ENCODE assay signal across 8 cellular contexts in genomic region chr6:70310063-70310694, GRCh38. TPM values are rescaled to one million over a fixed set of nuclear protein-coding genes. Genes with fewer than 3 reads are reported as not detected.
A peak's percentile ranks its signal among the peaks of the same experiment; 100 is the strongest.
DNase-seq lines count a peak whose midpoint lies in the region; ATAC-seq, FAIRE-seq and TF ChIP-seq lines count a peak whose summit lies in the region.

No MANE protein-coding gene starts in this region.

- H4K20me1 ChIP-seq in HepG2 (ENCODE audit: insufficient read depth, low read length): no peaks in the 10 kb centered on the region

- 16 to 21% (median 19%) methylated on average over 4 of the region's 4 CpGs for WGBS in heart left ventricle, 4 donors
- 17% methylated on average over 4 of the region's 4 CpGs for WGBS in body of pancreas, 2 donors
- 8% methylated on average over 4 of the region's 4 CpGs for WGBS in HepG2 (ENCODE audit: low lambda C conversion rate)

- H3K4me2 ChIP-seq in HepG2 (ENCODE audit: low read depth, low read length): no peak overlapping the region

- FAIRE-seq in HepG2 (lab: Jason Lieb, UNC): peak; percentile 8

- intact Hi-C loops in heart left ventricle (cut with DNase I) (loop anchor here in 9 of 10 donors (1.0 to 10.0 kb wide), 8 partner anchors 57 to 705 kb away; no protein-coding TSS in a partner anchor), cardiac septum (cut with DNase I) (no loop called here), body of pancreas (cut with DNase I) (loop anchor here (10.0 kb wide), 2 partner anchors 55 to 575 kb away; no protein-coding TSS in a partner anchor), HepG2 (cut with micrococcal nuclease; ENCODE audit: unreplicated experiment) (loop anchor here (1.0 to 5.0 kb wide), 5 partner anchors 59 to 703 kb away; no protein-coding TSS in a partner anchor)

- H3K27ac ChIP-seq in heart left ventricle (no peak overlapping the region), body of pancreas (no peak overlapping the region), HepG2 (ENCODE audit: extremely low read length, insufficient read depth, low read length) (no peak overlapping the region)

- no peaks in the 10 kb centered on the region for H3K36me3 ChIP-seq in heart left ventricle
- H3K36me3 ChIP-seq in body of pancreas (replicated peaks in 1 of 2; ENCODE audit: insufficient read depth in 1 of 2, low read depth in 2 of 2): no peaks in the 10 kb centered on the region
- H3K36me3 ChIP-seq in HepG2 (replicated peaks in 1 of 2; ENCODE audit: control insufficient read depth in 1 of 2, insufficient read depth in 2 of 2, low read length in 2 of 2): no peaks in the 10 kb centered on the region

- TF ChIP-seq CTCF in heart left ventricle (IDR thresholded peaks at IDR 0.05): peak; percentile 39 to 73 (median 58)
- peak; percentile 22 to 77 (median 63) for TF ChIP-seq CTCF in body of pancreas (IDR thresholded peaks at IDR 0.05)
- TF ChIP-seq CTCF in HepG2 (CRISPR knock-in tag; IDR thresholded peaks at IDR 0.05): peak; percentile 68

- no peaks in the 10 kb centered on the region for H3K9me3 ChIP-seq in heart left ventricle
- no peaks in the 10 kb centered on the region for H3K9me3 ChIP-seq in body of pancreas
- H3K9me3 ChIP-seq in HepG2 (ENCODE audit: low read length): no peaks in the 10 kb centered on the region

- POLR2A ChIA-PET in HepG2 (lab: Yijun Ruan, JAX): no interaction called here

- in situ Hi-C loops in HepG2 (cut with HindIII; ENCODE audit: extremely low pct_ligation_motif_present, low pct_unique_long_range_greater_than_20kb): no loop called here

- TF ChIP-seq EP300 in HepG2 (IDR thresholded peaks at IDR 0.05; ENCODE audit: low read depth in 2 of 2, low read length in 2 of 2): no peak
- no peak for TF ChIP-seq EP300 in HepG2 (CRISPR knock-in tag; IDR thresholded peaks at IDR 0.05; ENCODE audit: borderline replicate concordance)

- H3K27me3 ChIP-seq in heart left ventricle: peaks cover 0 to 9% (median 0%) of the 10 kb centered on the region in 9 donors
- no peaks in the 10 kb centered on the region for H3K27me3 ChIP-seq in body of pancreas
- no peaks in the 10 kb centered on the region for H3K27me3 ChIP-seq in HepG2 (ENCODE audit: control insufficient read depth in 1 of 2, insufficient read depth in 2 of 2, low read length in 2 of 2)

- H3K4me3 ChIP-seq in heart left ventricle (no peak overlapping the region), body of pancreas (no peak overlapping the region), HepG2 (replicated peaks in 1 of 3; ENCODE audit: insufficient read depth in 1 of 3, low read depth in 2 of 3, low read length in 3 of 3) (no peak overlapping the region)

- ATAC-seq in heart left ventricle (no peak), body of pancreas (no peak), HepG2 (no peak), GM21515 (IDR thresholded peaks at IDR 0.05; ENCODE audit: unreplicated experiment) (no peak)

- DNase-seq in heart left ventricle (no peak), cardiac septum (ENCODE audit: low spot score) (no peak), NCI-H1417 (lab: John Stamatoyannopoulos, UW) (peak in 2 of 3 experiments; percentile 54 to 72), body of pancreas (peak in 1 of 4 donors; percentile 27), HepG2 (ENCODE audit: low spot score) (peak; percentile 33), GM19240 (ENCODE audit: insufficient read length, low spot score) (no peak)
- DNase-seq in stimulated activated CD4-positive, alpha-beta T cell treated with anti-CD3 and anti-CD28 coated beads, Interleukin-1b, Interleukin-23, amount 100 ng/mL, for 48 hours: no peak

- H3K79me2 ChIP-seq in HepG2 (ENCODE audit: insufficient read depth, low read length): no peaks in the 10 kb centered on the region

- 0 out of 2 replicates have a peak, but pooled peaks have one; percentile 35 for TF ChIP-seq RAD21 in HepG2 (CRISPR knock-in tag; IDR thresholded peaks at IDR 0.05)

- H2AFZ ChIP-seq in HepG2 (ENCODE audit: low read length): no peak overlapping the region

- TF ChIP-seq POLR2A in heart left ventricle (IDR thresholded peaks at IDR 0.05) (no peak), body of pancreas (IDR thresholded peaks at IDR 0.05) (no peak), HepG2 (IDR thresholded peaks at IDR 0.05; ENCODE audit: insufficient read depth in 1 of 2, low read depth in 2 of 2, low read length in 2 of 2) (no peak)

- no peak overlapping the region for H3K9ac ChIP-seq in HepG2 (ENCODE audit: insufficient read depth, low read depth, low read length)

- CTCF ChIA-PET in HepG2 (lab: Yijun Ruan, JAX; ENCODE audit: low intra/inter-chr PET ratio, low total read pairs): interaction anchor here (0.8 to 4.2 kb wide), 3 partner anchors 59 to 702 kb away, joined by 4 to 37 read pairs (median 4); no protein-coding TSS in a partner anchor

- no peaks in the 10 kb centered on the region for H3K4me1 ChIP-seq in heart left ventricle
- no peaks in the 10 kb centered on the region for H3K4me1 ChIP-seq in body of pancreas
- H3K4me1 ChIP-seq in HepG2 (ENCODE audit: insufficient read depth, low read length): no peaks in the 10 kb centered on the region

- no TSS peak for BruUV-seq in HepG2 (replicated peaks; lab: Mats Ljungman, UMichigan)

TF ChIP-seq in HepG2, 621 proteins besides CTCF, POLR2A, EP300 and RAD21 (continues in another document):
- TF ChIP-seq SMC3 (IDR thresholded peaks at IDR 0.05; ENCODE audit: low read length): peak; percentile 65
- peak; percentile 75 for TF ChIP-seq STAG1 (CRISPR knock-in tag; IDR thresholded peaks at IDR 0.05)
- no peak for TF ChIP-seq ZNF280D (CRISPR knock-in tag; IDR thresholded peaks at IDR 0.05)

RNA-seq across cellular contexts. Expression of gene COL9A1, which starts 7.3 kb away (rescaled TPM):
- total RNA-seq in heart left ventricle: 1 to 10 TPM in 2 of 9 donors, under 1 TPM in 5, not detected in 2; 0.09 to 1.7 (median 0.56) TPM
- under 1 TPM; 0.18 to 0.27 TPM for polyA plus RNA-seq in heart left ventricle
- 2.6 TPM for total RNA-seq in cardiac septum
- under 1 TPM in 1 of 2 donors, not detected in 1; 0.26 TPM for total RNA-seq in body of pancreas
- total RNA-seq in HepG2 (2016; rRNA removed; fragmentation: Illumina TruSeq; extraction: Trizol): not detected in 2 replicates
- total RNA-seq in HepG2 (2016; cell fraction: cytosol; rRNA removed; fragmentation: Illumina TruSeq; extraction: Trizol; ENCODE audit: low read depth): not detected in 2 replicates
- total RNA-seq in HepG2 (2016; cell fraction: insoluble cytoplasmic fraction; rRNA removed; fragmentation: Illumina TruSeq; extraction: Trizol): not detected in 2 replicates
- total RNA-seq in HepG2 (2016; cell fraction: membrane; rRNA removed; fragmentation: Illumina TruSeq; extraction: Trizol): not detected in 2 replicates
- total RNA-seq in HepG2 (2016; cell fraction: nucleus; rRNA removed; fragmentation: Illumina TruSeq; extraction: Trizol): not detected in 2 replicates
- 0.04 and 0.08 TPM in 2 replicates for polyA plus RNA-seq in HepG2 (2011; rRNA removed)
- polyA plus RNA-seq in HepG2 (2011; cell fraction: cytosol; rRNA removed): not detected in 2 replicates
- 0.09 and 0.10 TPM in 2 replicates for polyA plus RNA-seq in HepG2 (2011; cell fraction: nucleus; rRNA removed)
- 0.05 TPM in 1 of 2 replicates, not detected in the other for polyA plus RNA-seq in HepG2 (2012)
- polyA plus RNA-seq in HepG2 (2016; cell fraction: cytosol; fragmentation: Illumina TruSeq; extraction: Trizol; ENCODE audit: low read depth): not detected in 2 replicates
- not detected in 2 replicates for polyA plus RNA-seq in HepG2 (2016; cell fraction: insoluble cytoplasmic fraction; fragmentation: Illumina TruSeq; extraction: Trizol; ENCODE audit: low read depth)
- polyA plus RNA-seq in HepG2 (2016; cell fraction: membrane; fragmentation: Illumina TruSeq; extraction: Trizol; ENCODE audit: low read depth): not detected in 2 replicates
- not detected in 2 replicates for polyA plus RNA-seq in HepG2 (2016; cell fraction: nucleus; fragmentation: Illumina TruSeq; extraction: Trizol; ENCODE audit: insufficient read depth, low read depth)
- not detected in 2 replicates for polyA minus RNA-seq in HepG2 (2011; rRNA and poly(A)+ RNA removed; ENCODE audit: low replicate concordance)
- not detected in 2 replicates for polyA minus RNA-seq in HepG2 (2011; cell fraction: cytosol; rRNA and poly(A)+ RNA removed)
- polyA minus RNA-seq in HepG2 (2011; cell fraction: nucleus; rRNA and poly(A)+ RNA removed): not detected in 2 replicates

Comparison
In these comparisons a context has a peak if more than half of its experiments do, and no peak if none do; other contexts are left out.
1. DNase-seq: peak in NCI-H1417 (2 of 3) and HepG2 (single experiment); none in heart left ventricle (0 of 5), cardiac septum (single experiment), stimulated activated CD4-positive, alpha-beta T cell treated with anti-CD3 and anti-CD28 coated beads, Interleukin-1b, Interleukin-23, amount 100 ng/mL, for 48 hours (single experiment) and GM19240 (single experiment).
2. Peak in every context shown above with its lines, with median percentiles within 50 percentile points of each other: CTCF ChIP-seq.